In genomic region chr14:103089386-103090335, GRCh38 we compare ENCODE assay signal across 29 cellular contexts. TPM values are rescaled to one million over a fixed set of nuclear protein-coding genes. Genes with fewer than 3 reads are reported as not detected.
"Had no signal": no experiment of that assay in that cellular context is flagged by ENCODE, and none has a peak within 500 bp of the region (broad histone marks: within the 10 kb centered on the region; RNA-seq: fewer than 3 reads in every experiment).

No MANE protein-coding gene starts in this region.

- H2AFZ ChIP-seq: neural progenitor cell, parathyroid adenoma had no signal

- ATAC-seq: effector memory CD8-positive, alpha-beta T cell; gastrocnemius medialis; heart right ventricle; left lung; lower lobe of right lung; natural killer cell treated with Interleukin-12 subunit alpha and Interleukin-12 subunit beta and Interleukin-15 and Interleukin-18, amount 100 ng/mL, for 72 hours; sciatic nerve; stimulated activated memory B cell treated with anti-CD40 and anti-IgM and Interleukin-4, amounts not matched to agents 10 μg/mL and 1 μg/mL and 100 μg/mL, for 72 hours; stimulated activated naive CD8-positive, alpha-beta T cell treated with anti-CD3 and anti-CD28 coated beads, Interleukin-15, amount 100 ng/mL, for 72 hours had no signal

- DNase-seq: effector memory CD8-positive, alpha-beta T cell; gastrocnemius medialis; hypothalamus; lower lobe of right lung; midbrain; occipital lobe; spleen; stimulated activated CD4-positive, alpha-beta T cell treated with anti-CD3 and anti-CD28 coated beads, Interleukin-15, amount 100 ng/mL, for 24 hours; stimulated activated CD4-positive, alpha-beta T cell treated with anti-CD3 and anti-CD28 coated beads, Interleukin-1b, Interleukin-23, amount 100 ng/mL, for 48 hours; stimulated activated CD4-positive, alpha-beta T cell treated with anti-CD3 and anti-CD28 coated beads, Interleukin-4, amount 100 ng/mL, for 24 hours; stimulated activated naive CD8-positive, alpha-beta T cell treated with anti-CD3 and anti-CD28 coated beads, Interleukin-15, amount 100 ng/mL, for 72 hours; testis had no signal

- H3K36me3 ChIP-seq: esophagus muscularis mucosa, gastrocnemius medialis, heart right ventricle, left lung, lower lobe of right lung, neural progenitor cell, prostate gland, spleen, tibial nerve had no signal

- H3K4me1 ChIP-seq: neural progenitor cell, parathyroid adenoma, prostate gland had no signal

- H3K4me3 ChIP-seq: esophagus muscularis mucosa, gastrocnemius medialis, heart right ventricle, left lung, lower lobe of right lung, neural progenitor cell, prostate gland, spleen, testis, tibial nerve had no signal

- H3K9ac ChIP-seq: neural progenitor cell, parathyroid adenoma had no signal

- H3K9me3 ChIP-seq: esophagus muscularis mucosa, gastrocnemius medialis, heart right ventricle, left lung, lower lobe of right lung, prostate gland, spleen, testis, tibial nerve had no signal

- H3K27ac ChIP-seq: epithelial cell of prostate, esophagus muscularis mucosa, gastrocnemius medialis, heart right ventricle, left lung, lower lobe of right lung, neural progenitor cell, parathyroid adenoma, prostate gland, spleen, testis, tibial nerve had no signal

- H3K4me2 ChIP-seq: neural progenitor cell had no signal

- FAIRE-seq: colon, islet of Langerhans had no signal

- H3K79me2 ChIP-seq: parathyroid adenoma had no signal

- H3K27me3 ChIP-seq: testis had no signal

RNA-seq across cellular contexts. Expression of gene EXOC3L4, which starts 4.9 kb away (rescaled TPM):
- total RNA-seq: fibroblast of villous mesenchyme; natural killer cell treated with Interleukin-12 subunit alpha and Interleukin-12 subunit beta and Interleukin-15 and Interleukin-18, amount 100 ng/mL, for 72 hours had no signal

RNA-seq across cellular contexts. Expression of gene LBHD2, which starts 5.7 kb away (rescaled TPM):
- total RNA-seq: esophagus muscularis mucosa; fibroblast of villous mesenchyme; gastrocnemius medialis; heart right ventricle; left lung; lower lobe of right lung; natural killer cell treated with Interleukin-12 subunit alpha and Interleukin-12 subunit beta and Interleukin-15 and Interleukin-18, amount 100 ng/mL, for 72 hours; occipital lobe; renal cortical epithelial cell; sciatic nerve; skeletal muscle tissue; spleen; tibial nerve; ureter had no signal
